Comparison of ENCODE assay signal across 32 cellular contexts in genomic region chr1:184775329-184775728, GRCh38.
"Had no signal": no experiment of that assay in that cellular context is flagged by ENCODE, and none has a peak within 500 bp of the region (broad histone marks: within the 10 kb centered on the region; RNA-seq: fewer than 3 reads in every experiment).

No MANE protein-coding gene starts in this region.

- H3K27ac ChIP-seq: adrenal gland, cardiac muscle cell, colonic mucosa, VCaP had no signal

- H3K27me3 ChIP-seq: adrenal gland, cardiac muscle cell, colonic mucosa had no signal

- H3K4me1 ChIP-seq: colonic mucosa had no signal

- H3K4me3 ChIP-seq: adrenal gland, cardiac muscle cell, colonic mucosa had no signal

- H3K9me3 ChIP-seq: adrenal gland, colonic mucosa had no signal

- H3K36me3 ChIP-seq: adrenal gland, cardiac muscle cell, colonic mucosa had no signal

- ATAC-seq: activated CD8-positive, alpha-beta T cell treated with anti-CD3 and anti-CD28 coated beads for 36 hours; activated naive CD4-positive, alpha-beta T cell treated with anti-CD3 and anti-CD28 coated beads, Interleukin-2, amount 50 U/mL, for 72 hours; activated T-cell treated with anti-CD3 and anti-CD28 coated beads, Interleukin-2, amount 50 U/mL, for 4 hours; activated T-cell treated with anti-CD3 and anti-CD28 coated beads, Interleukin-2, amount 50 U/mL, for 72 hours; activated T-helper 17 cell treated with anti-CD3 and anti-CD28 coated beads, Interleukin-2, amount 50 U/mL, for 72 hours had no signal

- DNase-seq: activated B cell treated with CpG ODN at 0.5 μM for 24 hours; activated CD4-positive, alpha-beta memory T cell treated with anti-CD3 and anti-CD28 coated beads for 36 hours; activated CD4-positive, alpha-beta T cell treated with anti-CD3 and anti-CD28 coated beads for 4 hours; activated CD4-positive, alpha-beta T cell treated with anti-CD3 and anti-CD28 coated beads, Interleukin-2, amount 10 ng/mL, durations not matched to agents 24 days and 14 days; activated CD4-positive, alpha-beta T cell treated with anti-CD3 and anti-CD28 coated beads, Interleukin-2, amount 50 U/mL, for 1 hour; activated CD4-positive, alpha-beta T cell treated with anti-CD3 and anti-CD28 coated beads, Interleukin-2, amount 50 U/mL, for 4 hours; activated CD4-positive, CD25-positive, alpha-beta regulatory T cell treated with anti-CD3 and anti-CD28 coated beads, Interleukin-2, amount 50 U/mL, for 72 hours; activated CD8-positive, alpha-beta memory T cell treated with anti-CD3 and anti-CD28 coated beads, Interleukin-2, amount 50 U/mL, for 4 hours; activated CD8-positive, alpha-beta T cell treated with anti-CD3 and anti-CD28 coated beads for 36 hours; activated effector memory CD4-positive, alpha-beta T cell treated with anti-CD3 and anti-CD28 coated beads, Interleukin-2, amount 50 U/mL, for 16 hours; activated gamma-delta T cell treated with Interleukin-2 at 50 U/mL for 16 hours; activated naive CD4-positive, alpha-beta T cell; activated naive CD4-positive, alpha-beta T cell treated with anti-CD3 and anti-CD28 coated beads for 36 hours; activated naive CD4-positive, alpha-beta T cell treated with anti-CD3 and anti-CD28 coated beads, Interleukin-2, amount 50 U/mL, for 16 hours; activated naive CD8-positive, alpha-beta T cell treated with anti-CD3 and anti-CD28 coated beads for 36 hours; activated T-cell treated with anti-CD3 and anti-CD28 coated beads for 4 hours; activated T-cell treated with anti-CD3 and anti-CD28 coated beads, Interleukin-2, amount 50 U/mL, for 1 hour; activated T-cell treated with anti-CD3 and anti-CD28 coated beads, Interleukin-2, amount 50 U/mL, for 4 hours; activated T-cell treated with anti-CD3 and anti-CD28 coated beads, Interleukin-2, amount 50 U/mL, for 72 hours; adrenal gland; amniotic stem cell; aorta; caudate nucleus; cerebellar nuclear complex; colonic mucosa; T-helper 9 cell had no signal

- FAIRE-seq: bronchial epithelial cell, TTC549 had no signal
